19 cellular contexts compared by ENCODE assay signal in the genomic region with DNA sequence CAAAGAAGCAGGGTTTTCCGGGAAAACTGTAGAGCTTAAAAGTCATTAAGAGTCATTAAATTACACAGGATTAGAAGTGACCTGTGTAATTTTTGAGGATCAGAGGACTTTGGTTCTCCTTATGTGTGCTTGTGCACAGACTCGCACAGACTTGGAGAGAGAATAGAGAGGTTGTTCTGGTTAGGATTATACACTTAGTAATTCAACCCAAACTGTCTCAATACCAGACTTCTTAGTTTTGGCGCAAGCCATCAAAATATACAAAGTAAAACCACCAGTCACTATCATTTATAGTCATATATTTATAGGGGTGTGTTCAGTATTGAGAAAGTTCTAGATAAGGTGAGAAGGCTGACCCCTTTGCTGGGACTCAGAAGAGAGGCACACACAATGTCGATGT.
"Had no signal": no experiment of that assay in that cellular context is flagged by ENCODE, and none has a peak within 500 bp of the region (broad histone marks: within the 10 kb centered on the region; RNA-seq: fewer than 3 reads in every experiment).

No MANE protein-coding gene starts in this region.

- H3K9me3 ChIP-seq: right lobe of liver, thoracic aorta, upper lobe of left lung had no signal

- H3K9me3 Mint-ChIP-seq: activated naive CD4-positive, alpha-beta T cell treated with anti-CD3 and anti-CD28 coated beads, Interleukin-2, amount 50 U/mL, for 24 hours had no signal

- H3K27ac ChIP-seq: parathyroid adenoma, right lobe of liver, thoracic aorta, upper lobe of left lung, VCaP had no signal

- H3K4me3 ChIP-seq: right lobe of liver had no signal

- H3K4me3 Mint-ChIP-seq: activated CD8-positive, alpha-beta T cell treated with anti-CD3 and anti-CD28 coated beads, Interleukin-2, amount 10 ng/mL, durations not matched to agents 7 days and 5 days; activated naive CD4-positive, alpha-beta T cell treated with anti-CD3 and anti-CD28 coated beads, Interleukin-2, amount 50 U/mL, for 24 hours; central memory CD8-positive, alpha-beta T cell; memory B cell had no signal

- H3K36me3 ChIP-seq: heart left ventricle, right lobe of liver, thoracic aorta, upper lobe of left lung had no signal

- H3K27ac Mint-ChIP-seq: activated CD8-positive, alpha-beta T cell treated with anti-CD3 and anti-CD28 coated beads, Interleukin-2, amount 10 ng/mL, durations not matched to agents 7 days and 5 days; activated naive CD4-positive, alpha-beta T cell treated with anti-CD3 and anti-CD28 coated beads, Interleukin-2, amount 50 U/mL, for 24 hours; memory B cell had no signal

- DNase-seq: activated CD4-positive, alpha-beta T cell treated with anti-CD3 and anti-CD28 coated beads, Interleukin-2, amount 50 U/mL, for 1 hour; activated CD4-positive, CD25-positive, alpha-beta regulatory T cell treated with anti-CD3 and anti-CD28 coated beads, Interleukin-2, amount 50 U/mL, for 72 hours; activated CD8-positive, alpha-beta T cell treated with anti-CD3 and anti-CD28 coated beads, Interleukin-2, amount 10 ng/mL, durations not matched to agents 7 days and 5 days; activated gamma-delta T cell treated with Interleukin-2 at 50 U/mL for 16 hours; effector memory CD4-positive, alpha-beta T cell; heart left ventricle; islet precursor cell; left cardiac atrium; right lobe of liver; small intestine; stimulated activated CD4-positive, alpha-beta T cell treated with anti-CD3 and anti-CD28 coated beads, Interleukin-15, amount 100 ng/mL, for 24 hours; stimulated activated naive CD4-positive, alpha-beta T cell; upper lobe of left lung had no signal

- H3K79me2 ChIP-seq: parathyroid adenoma had no signal

- H3K4me1 ChIP-seq: parathyroid adenoma, right lobe of liver had no signal

- H3K4me1 Mint-ChIP-seq: activated naive CD4-positive, alpha-beta T cell treated with anti-CD3 and anti-CD28 coated beads, Interleukin-2, amount 50 U/mL, for 24 hours; central memory CD8-positive, alpha-beta T cell had no signal

- H2AFZ ChIP-seq: parathyroid adenoma had no signal

- ATAC-seq: activated CD8-positive, alpha-beta T cell treated with anti-CD3 and anti-CD28 coated beads, Interleukin-2, amount 10 ng/mL, durations not matched to agents 7 days and 5 days; heart left ventricle had no signal

- H3K27me3 ChIP-seq: heart left ventricle, right lobe of liver, upper lobe of left lung had no signal

- H3K36me3 Mint-ChIP-seq: activated naive CD4-positive, alpha-beta T cell treated with anti-CD3 and anti-CD28 coated beads, Interleukin-2, amount 50 U/mL, for 24 hours had no signal

- H3K9ac ChIP-seq: parathyroid adenoma had no signal
